ENCODE assay signal across 14 cellular contexts in the genomic region with DNA sequence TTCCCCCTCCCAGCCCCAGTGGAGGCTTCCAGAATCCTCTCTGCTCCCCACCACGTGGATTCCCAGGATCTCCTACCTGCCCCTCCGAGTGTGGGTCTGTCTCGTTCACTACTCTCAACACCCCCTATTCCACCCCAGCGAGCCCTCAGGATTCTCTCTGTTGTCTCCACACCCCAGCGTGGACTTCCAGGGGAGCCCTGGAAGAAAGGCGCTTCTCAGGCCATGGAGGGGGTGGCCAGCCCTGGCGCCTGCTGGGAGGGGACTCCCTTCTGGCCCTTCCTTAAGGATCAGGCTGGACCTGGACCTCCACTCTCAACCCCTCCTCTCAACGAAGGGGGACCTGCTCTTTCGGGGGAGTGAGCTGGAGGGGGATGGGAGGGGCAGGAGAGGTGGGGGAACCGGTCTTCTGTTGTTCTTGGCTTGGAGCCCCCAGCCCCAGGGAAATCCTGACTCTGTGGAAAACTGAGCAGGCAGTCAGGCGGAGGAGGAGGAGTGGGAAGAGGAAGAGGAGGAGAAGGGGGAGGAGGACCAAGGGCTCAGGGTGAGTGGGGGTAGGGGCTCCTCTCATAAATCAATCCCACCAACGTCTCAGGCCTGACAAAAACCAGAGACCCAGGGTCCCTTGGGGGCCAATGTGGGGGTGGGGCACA.
"Had no signal": no experiment of that assay in that cellular context is flagged by ENCODE, and none has a peak within 500 bp of the region (broad histone marks: within the 10 kb centered on the region; RNA-seq: fewer than 3 reads in every experiment).

No MANE protein-coding gene starts in this region.

- H3K4me1 Mint-ChIP-seq: activated CD4-positive, alpha-beta memory T cell treated with anti-CD3 and anti-CD28 coated beads, Interleukin-2, amount 10 ng/mL, durations not matched to agents 7 days and 5 days; activated naive CD8-positive, alpha-beta T cell treated with anti-CD3 and anti-CD28 coated beads for 36 hours; naive B cell had no signal

- DNase-seq: activated CD4-positive, alpha-beta memory T cell treated with anti-CD3 and anti-CD28 coated beads, Interleukin-2, amount 10 ng/mL, durations not matched to agents 7 days and 5 days; activated gamma-delta T cell treated with Interleukin-2 at 50 U/mL for 16 hours; activated naive CD8-positive, alpha-beta T cell treated with anti-CD3 and anti-CD28 coated beads for 36 hours; activated T-cell treated with anti-CD3 and anti-CD28 coated beads, Interleukin-2, amount 50 U/mL, for 48 hours; foreskin melanocyte; heart right ventricle; midbrain; naive B cell; stomach; T-helper 9 cell had no signal

- H3K27me3 ChIP-seq: heart right ventricle, pancreas, stomach had no signal

- H3K36me3 Mint-ChIP-seq: activated naive CD8-positive, alpha-beta T cell treated with anti-CD3 and anti-CD28 coated beads for 36 hours; naive B cell had no signal

- H3K27ac Mint-ChIP-seq: activated CD4-positive, alpha-beta memory T cell treated with anti-CD3 and anti-CD28 coated beads, Interleukin-2, amount 10 ng/mL, durations not matched to agents 7 days and 5 days; activated naive CD8-positive, alpha-beta T cell treated with anti-CD3 and anti-CD28 coated beads for 36 hours had no signal

- H3K4me3 Mint-ChIP-seq: activated CD4-positive, alpha-beta memory T cell treated with anti-CD3 and anti-CD28 coated beads, Interleukin-2, amount 10 ng/mL, durations not matched to agents 7 days and 5 days; activated naive CD8-positive, alpha-beta T cell treated with anti-CD3 and anti-CD28 coated beads for 36 hours had no signal

- H3K27me3 Mint-ChIP-seq: activated naive CD8-positive, alpha-beta T cell treated with anti-CD3 and anti-CD28 coated beads for 36 hours had no signal

- H3K27ac ChIP-seq: pancreas, thoracic aorta, VCaP had no signal

- H3K9me3 Mint-ChIP-seq: activated CD4-positive, alpha-beta memory T cell treated with anti-CD3 and anti-CD28 coated beads, Interleukin-2, amount 10 ng/mL, durations not matched to agents 7 days and 5 days; activated naive CD8-positive, alpha-beta T cell treated with anti-CD3 and anti-CD28 coated beads for 36 hours; naive B cell had no signal

- H3K4me3 ChIP-seq: heart right ventricle, pancreas, skin epidermis, stomach, thoracic aorta had no signal
